1 cellular context compared by ENCODE assay signal in the genomic region with DNA sequence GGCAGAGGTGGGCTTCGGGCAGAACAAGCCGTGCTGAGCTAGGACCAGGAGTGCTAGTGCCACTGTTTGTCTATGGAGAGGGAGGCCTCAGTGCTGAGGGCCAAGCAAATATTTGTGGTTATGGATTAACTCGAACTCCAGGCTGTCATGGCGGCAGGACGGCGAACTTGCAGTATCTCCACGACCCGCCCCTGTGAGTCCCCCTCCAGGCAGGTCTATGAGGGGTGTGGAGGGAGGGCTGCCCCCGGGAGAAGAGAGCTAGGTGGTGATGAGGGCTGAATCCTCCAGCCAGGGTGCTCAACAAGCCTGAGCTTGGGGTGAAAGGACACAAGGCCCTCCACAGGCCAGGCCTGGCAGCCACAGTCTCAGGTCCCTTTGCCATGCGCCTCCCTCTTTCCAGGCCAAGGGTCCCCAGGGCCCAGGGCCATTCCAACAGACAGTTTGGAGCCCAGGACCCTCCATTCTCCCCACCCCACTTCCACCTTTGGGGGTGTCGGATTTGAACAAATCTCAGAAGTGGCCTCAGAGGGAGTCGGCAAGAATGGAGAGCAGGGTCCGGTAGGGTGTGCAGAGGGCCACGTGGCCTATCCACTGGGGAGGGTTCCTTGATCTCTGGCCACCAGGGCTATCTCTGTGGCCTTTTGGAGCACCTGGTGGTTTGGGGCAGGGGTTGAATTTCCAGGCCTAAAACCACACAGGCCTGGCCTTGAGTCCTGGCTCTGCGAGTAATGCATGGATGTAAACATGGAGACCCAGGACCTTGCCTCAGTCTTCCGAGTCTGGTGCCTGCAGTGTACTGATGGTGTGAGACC.
TF ChIP-seq lines count a peak whose summit lies in the region.

Gene PROC (plus strand): TSS at position 128 of the 812 bp plus-strand sequence. CDS start 1,516 bp downstream, outside the sequence.

TF ChIP-seq in HepG2, 621 proteins besides CTCF, POLR2A, EP300 and RAD21 (continues in another document):
- TF ChIP-seq MTA1 (CRISPR knock-in tag; IDR thresholded peaks at IDR 0.05; ENCODE audit: borderline replicate concordance): peak; percentile 87
- TF ChIP-seq ETV5 (CRISPR knock-in tag; IDR thresholded peaks at IDR 0.05; ENCODE audit: borderline replicate concordance): peak; percentile 44
- peak; percentile 81; the same call in 1 of the 2 replicates for TF ChIP-seq ZNF782 (CRISPR knock-in tag; IDR thresholded peaks at IDR 0.05; ENCODE audit: borderline replicate concordance)
- no peak for TF ChIP-seq GLMP (CRISPR knock-in tag; IDR thresholded peaks at IDR 0.05; ENCODE audit: borderline replicate concordance)
- TF ChIP-seq, protein P1, sequence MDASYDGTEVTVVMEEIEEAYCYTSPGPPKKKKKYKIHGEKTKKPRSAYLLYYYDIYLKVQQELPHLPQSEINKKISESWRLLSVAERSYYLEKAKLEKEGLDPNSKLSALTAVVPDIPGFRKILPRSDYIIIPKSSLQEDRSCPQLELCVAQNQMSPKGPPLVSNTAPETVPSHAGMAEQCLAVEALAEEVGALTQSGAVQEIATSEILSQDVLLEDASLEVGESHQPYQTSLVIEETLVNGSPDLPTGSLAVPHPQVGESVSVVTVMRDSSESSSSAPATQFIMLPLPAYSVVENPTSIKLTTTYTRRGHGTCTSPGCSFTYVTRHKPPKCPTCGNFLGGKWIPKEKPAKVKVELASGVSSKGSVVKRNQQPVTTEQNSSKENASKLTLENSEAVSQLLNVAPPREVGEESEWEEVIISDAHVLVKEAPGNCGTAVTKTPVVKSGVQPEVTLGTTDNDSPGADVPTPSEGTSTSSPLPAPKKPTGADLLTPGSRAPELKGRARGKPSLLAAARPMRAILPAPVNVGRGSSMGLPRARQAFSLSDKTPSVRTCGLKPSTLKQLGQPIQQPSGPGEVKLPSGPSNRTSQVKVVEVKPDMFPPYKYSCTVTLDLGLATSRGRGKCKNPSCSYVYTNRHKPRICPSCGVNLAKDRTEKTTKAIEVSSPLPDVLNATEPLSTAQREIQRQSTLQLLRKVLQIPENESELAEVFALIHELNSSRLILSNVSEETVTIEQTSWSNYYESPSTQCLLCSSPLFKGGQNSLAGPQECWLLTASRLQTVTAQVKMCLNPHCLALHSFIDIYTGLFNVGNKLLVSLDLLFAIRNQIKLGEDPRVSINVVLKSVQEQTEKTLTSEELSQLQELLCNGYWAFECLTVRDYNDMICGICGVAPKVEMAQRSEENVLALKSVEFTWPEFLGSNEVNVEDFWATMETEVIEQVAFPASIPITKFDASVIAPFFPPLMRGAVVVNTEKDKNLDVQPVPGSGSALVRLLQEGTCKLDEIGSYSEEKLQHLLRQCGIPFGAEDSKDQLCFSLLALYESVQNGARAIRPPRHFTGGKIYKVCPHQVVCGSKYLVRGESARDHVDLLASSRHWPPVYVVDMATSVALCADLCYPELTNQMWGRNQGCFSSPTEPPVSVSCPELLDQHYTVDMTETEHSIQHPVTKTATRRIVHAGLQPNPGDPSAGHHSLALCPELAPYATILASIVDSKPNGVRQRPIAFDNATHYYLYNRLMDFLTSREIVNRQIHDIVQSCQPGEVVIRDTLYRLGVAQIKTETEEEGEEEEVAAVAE (CRISPR knock-in tag; IDR thresholded peaks at IDR 0.05; ENCODE audit: borderline replicate concordance): no peak
- TF ChIP-seq MIER3 (CRISPR knock-in tag; IDR thresholded peaks at IDR 0.05; ENCODE audit: borderline replicate concordance): peak; percentile 75; the same call in 1 of the 2 replicates
- peak; percentile 75 for TF ChIP-seq RBFOX2 (IDR thresholded peaks at IDR 0.05; ENCODE audit: low read depth, low read length)
- peak; percentile 84 for TF ChIP-seq ZNF83 (CRISPR knock-in tag; IDR thresholded peaks at IDR 0.05; ENCODE audit: borderline replicate concordance)
- peak; percentile 71; the same call in 1 of the 2 replicates for TF ChIP-seq KLF13 (CRISPR knock-in tag; IDR thresholded peaks at IDR 0.05)
- peak; percentile 47 for TF ChIP-seq NFYC (CRISPR knock-in tag; IDR thresholded peaks at IDR 0.05)
- peak; percentile 71 for TF ChIP-seq GABPB1 (CRISPR knock-in tag; IDR thresholded peaks at IDR 0.05)
- no peak for TF ChIP-seq ZFAT (CRISPR knock-in tag; conservative IDR thresholded peaks at IDR 0.05)
- TF ChIP-seq GATA4 (IDR thresholded peaks at IDR 0.05; ENCODE audit: borderline replicate concordance, low read depth): no peak
- peak; percentile 94 for TF ChIP-seq ZNF678 (CRISPR knock-in tag; IDR thresholded peaks at IDR 0.05)
- peak; percentile 86 for TF ChIP-seq KDM6A (CRISPR knock-in tag; IDR thresholded peaks at IDR 0.05; ENCODE audit: low read depth)
- peak; percentile 79 for TF ChIP-seq DRAP1 (CRISPR knock-in tag; IDR thresholded peaks at IDR 0.05)
- TF ChIP-seq, protein P2, sequence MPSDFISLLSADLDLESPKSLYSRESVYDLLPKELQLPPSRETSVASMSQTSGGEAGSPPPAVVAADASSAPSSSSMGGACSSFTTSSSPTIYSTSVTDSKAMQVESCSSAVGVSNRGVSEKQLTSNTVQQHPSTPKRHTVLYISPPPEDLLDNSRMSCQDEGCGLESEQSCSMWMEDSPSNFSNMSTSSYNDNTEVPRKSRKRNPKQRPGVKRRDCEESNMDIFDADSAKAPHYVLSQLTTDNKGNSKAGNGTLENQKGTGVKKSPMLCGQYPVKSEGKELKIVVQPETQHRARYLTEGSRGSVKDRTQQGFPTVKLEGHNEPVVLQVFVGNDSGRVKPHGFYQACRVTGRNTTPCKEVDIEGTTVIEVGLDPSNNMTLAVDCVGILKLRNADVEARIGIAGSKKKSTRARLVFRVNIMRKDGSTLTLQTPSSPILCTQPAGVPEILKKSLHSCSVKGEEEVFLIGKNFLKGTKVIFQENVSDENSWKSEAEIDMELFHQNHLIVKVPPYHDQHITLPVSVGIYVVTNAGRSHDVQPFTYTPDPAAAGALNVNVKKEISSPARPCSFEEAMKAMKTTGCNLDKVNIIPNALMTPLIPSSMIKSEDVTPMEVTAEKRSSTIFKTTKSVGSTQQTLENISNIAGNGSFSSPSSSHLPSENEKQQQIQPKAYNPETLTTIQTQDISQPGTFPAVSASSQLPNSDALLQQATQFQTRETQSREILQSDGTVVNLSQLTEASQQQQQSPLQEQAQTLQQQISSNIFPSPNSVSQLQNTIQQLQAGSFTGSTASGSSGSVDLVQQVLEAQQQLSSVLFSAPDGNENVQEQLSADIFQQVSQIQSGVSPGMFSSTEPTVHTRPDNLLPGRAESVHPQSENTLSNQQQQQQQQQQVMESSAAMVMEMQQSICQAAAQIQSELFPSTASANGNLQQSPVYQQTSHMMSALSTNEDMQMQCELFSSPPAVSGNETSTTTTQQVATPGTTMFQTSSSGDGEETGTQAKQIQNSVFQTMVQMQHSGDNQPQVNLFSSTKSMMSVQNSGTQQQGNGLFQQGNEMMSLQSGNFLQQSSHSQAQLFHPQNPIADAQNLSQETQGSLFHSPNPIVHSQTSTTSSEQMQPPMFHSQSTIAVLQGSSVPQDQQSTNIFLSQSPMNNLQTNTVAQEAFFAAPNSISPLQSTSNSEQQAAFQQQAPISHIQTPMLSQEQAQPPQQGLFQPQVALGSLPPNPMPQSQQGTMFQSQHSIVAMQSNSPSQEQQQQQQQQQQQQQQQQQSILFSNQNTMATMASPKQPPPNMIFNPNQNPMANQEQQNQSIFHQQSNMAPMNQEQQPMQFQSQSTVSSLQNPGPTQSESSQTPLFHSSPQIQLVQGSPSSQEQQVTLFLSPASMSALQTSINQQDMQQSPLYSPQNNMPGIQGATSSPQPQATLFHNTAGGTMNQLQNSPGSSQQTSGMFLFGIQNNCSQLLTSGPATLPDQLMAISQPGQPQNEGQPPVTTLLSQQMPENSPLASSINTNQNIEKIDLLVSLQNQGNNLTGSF (CRISPR knock-in tag; IDR thresholded peaks at IDR 0.05): no peak
- peak; percentile 96; the same call in 1 of the 2 replicates for TF ChIP-seq SRY (CRISPR knock-in tag; IDR thresholded peaks at IDR 0.05)
- TF ChIP-seq ZNF234 (CRISPR knock-in tag; conservative IDR thresholded peaks at IDR 0.05): peak; percentile 92; the same call in 1 of the 2 replicates
- TF ChIP-seq DMAP1 (CRISPR knock-in tag; IDR thresholded peaks at IDR 0.05): peak; percentile 99
- TF ChIP-seq THYN1 (CRISPR knock-in tag; IDR thresholded peaks at IDR 0.05; ENCODE audit: borderline replicate concordance, low read depth): no peak
- 0 out of 2 replicates have a peak, but pooled peaks have one; percentile 75 for TF ChIP-seq RORA (CRISPR knock-in tag; IDR thresholded peaks at IDR 0.05)
- TF ChIP-seq NR0B2 (CRISPR knock-in tag; IDR thresholded peaks at IDR 0.05): 0 out of 2 replicates have a peak, but pooled peaks have one; percentile 57
- TF ChIP-seq ZNF138 (CRISPR knock-in tag; IDR thresholded peaks at IDR 0.05; ENCODE audit: low read depth): peak; percentile 79
- peak; percentile 92; the same call in 1 of the 2 replicates for TF ChIP-seq ZNF556 (CRISPR knock-in tag; IDR thresholded peaks at IDR 0.05; ENCODE audit: borderline replicate concordance)
- peak; percentile 79 for TF ChIP-seq ZNF770 (CRISPR knock-in tag; IDR thresholded peaks at IDR 0.05)
- TF ChIP-seq, protein P3, sequence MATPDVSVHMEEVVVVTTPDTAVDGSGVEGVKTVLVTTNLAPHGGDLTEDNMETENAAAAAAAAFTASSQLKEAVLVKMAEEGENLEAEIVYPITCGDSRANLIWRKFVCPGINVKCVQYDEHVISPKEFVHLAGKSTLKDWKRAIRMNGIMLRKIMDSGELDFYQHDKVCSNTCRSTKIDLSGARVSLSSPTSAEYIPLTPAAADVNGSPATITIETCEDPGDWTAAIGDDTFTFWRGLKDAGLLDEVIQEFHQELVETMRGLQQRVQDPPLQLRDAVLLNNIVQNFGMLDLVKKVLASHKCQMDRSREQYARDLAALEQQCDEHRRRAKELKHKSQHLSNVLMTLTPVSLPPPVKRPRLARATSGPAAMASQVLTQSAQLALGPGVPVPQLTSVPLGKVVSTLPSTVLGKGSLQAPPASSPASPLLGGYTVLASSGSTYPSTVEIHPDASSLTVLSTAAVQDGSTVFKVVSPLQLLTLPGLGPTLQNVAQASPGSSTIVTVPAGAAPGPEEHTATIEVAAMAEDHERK (CRISPR knock-in tag; IDR thresholded peaks at IDR 0.05; ENCODE audit: low read depth): no peak
- TF ChIP-seq GTF2F1 (IDR thresholded peaks at IDR 0.05; ENCODE audit: low read length): no peak
- TF ChIP-seq JUND (CRISPR knock-in tag; IDR thresholded peaks at IDR 0.05): no peak
- TF ChIP-seq, protein P4, sequence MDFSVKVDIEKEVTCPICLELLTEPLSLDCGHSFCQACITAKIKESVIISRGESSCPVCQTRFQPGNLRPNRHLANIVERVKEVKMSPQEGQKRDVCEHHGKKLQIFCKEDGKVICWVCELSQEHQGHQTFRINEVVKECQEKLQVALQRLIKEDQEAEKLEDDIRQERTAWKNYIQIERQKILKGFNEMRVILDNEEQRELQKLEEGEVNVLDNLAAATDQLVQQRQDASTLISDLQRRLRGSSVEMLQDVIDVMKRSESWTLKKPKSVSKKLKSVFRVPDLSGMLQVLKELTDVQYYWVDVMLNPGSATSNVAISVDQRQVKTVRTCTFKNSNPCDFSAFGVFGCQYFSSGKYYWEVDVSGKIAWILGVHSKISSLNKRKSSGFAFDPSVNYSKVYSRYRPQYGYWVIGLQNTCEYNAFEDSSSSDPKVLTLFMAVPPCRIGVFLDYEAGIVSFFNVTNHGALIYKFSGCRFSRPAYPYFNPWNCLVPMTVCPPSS (IDR thresholded peaks at IDR 0.05): no peak
- peak; percentile 91 for TF ChIP-seq POLR2AphosphoS5 (IDR thresholded peaks at IDR 0.05; ENCODE audit: low read depth, low read length)
- no peak for TF ChIP-seq NCOA5 (CRISPR knock-in tag; IDR thresholded peaks at IDR 0.05)
- TF ChIP-seq, protein P5, sequence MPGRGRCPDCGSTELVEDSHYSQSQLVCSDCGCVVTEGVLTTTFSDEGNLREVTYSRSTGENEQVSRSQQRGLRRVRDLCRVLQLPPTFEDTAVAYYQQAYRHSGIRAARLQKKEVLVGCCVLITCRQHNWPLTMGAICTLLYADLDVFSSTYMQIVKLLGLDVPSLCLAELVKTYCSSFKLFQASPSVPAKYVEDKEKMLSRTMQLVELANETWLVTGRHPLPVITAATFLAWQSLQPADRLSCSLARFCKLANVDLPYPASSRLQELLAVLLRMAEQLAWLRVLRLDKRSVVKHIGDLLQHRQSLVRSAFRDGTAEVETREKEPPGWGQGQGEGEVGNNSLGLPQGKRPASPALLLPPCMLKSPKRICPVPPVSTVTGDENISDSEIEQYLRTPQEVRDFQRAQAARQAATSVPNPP (CRISPR knock-in tag; IDR thresholded peaks at IDR 0.05): peak; percentile 55
- TF ChIP-seq ZNF136 (CRISPR knock-in tag; IDR thresholded peaks at IDR 0.05; ENCODE audit: low read depth): peak; percentile 92; the same call in 1 of the 2 replicates
